8 cellular contexts compared by ENCODE assay signal in genomic region chr14:24189059-24189375, GRCh38. TPM values are rescaled to one million over a fixed set of nuclear protein-coding genes. Genes with fewer than 3 reads are reported as not detected.
DNase-seq lines count a peak whose midpoint lies in the region; ATAC-seq and TF ChIP-seq lines count a peak whose summit lies in the region.

No MANE protein-coding gene starts in this region.

- H3K27ac ChIP-seq in left ventricle myocardium inferior (replicated peaks): peak overlapping the region; percentile 77

- intact Hi-C loops in left ventricle myocardium inferior (cut with micrococcal nuclease): no loop called here
- intact Hi-C loops in Right ventricle myocardium superior (cut with DNase I): no loop called here

- peak overlapping the region; percentile 93 for H3K27ac Mint-ChIP-seq in mesothelial cell of epicardium

- H3K4me3 Mint-ChIP-seq in mesothelial cell of epicardium: peak overlapping the region; percentile 87

- H3K4me3 ChIP-seq in left ventricle myocardium inferior (peak overlapping the region; percentile 83), astrocyte of the cerebellum (ENCODE audit: low read depth, low read length) (peak overlapping the region; percentile 73)

- peaks cover 20% of the 10 kb centered on the region for H3K36me3 Mint-ChIP-seq in mesothelial cell of epicardium

- DNase-seq in left ventricle myocardium inferior: no peak
- DNase-seq in Right ventricle myocardium superior: no peak
- no peak for DNase-seq in astrocyte of the cerebellum (ENCODE audit: low read depth)
- DNase-seq in mesothelial cell of epicardium (ENCODE audit: low spot score in 2 of 2, unreplicated experiment in 2 of 2): no peak
- DNase-seq in central memory CD4-positive, alpha-beta T cell: no peak
- no peak for DNase-seq in NCI-H1436 (lab: John Stamatoyannopoulos, UW)
- DNase-seq in effector CD8-positive, alpha-beta T cell (lab: John Stamatoyannopoulos, UW): no peak

- in situ Hi-C loops in astrocyte of the cerebellum (cut with HindIII; ENCODE audit: low sequenced_read_pairs): no loop called here

- H3K4me1 Mint-ChIP-seq in mesothelial cell of epicardium: peaks cover 19% of the 10 kb centered on the region

- peaks cover 22% of the 10 kb centered on the region for H3K4me1 ChIP-seq in left ventricle myocardium inferior

- TF ChIP-seq CTCF in left ventricle myocardium inferior (IDR thresholded peaks at IDR 0.05; ENCODE audit: borderline replicate concordance): no peak
- TF ChIP-seq CTCF in astrocyte of the cerebellum (IDR thresholded peaks at IDR 0.05; ENCODE audit: low read depth, low read length, missing control alignments): no peak
- no peak for TF ChIP-seq CTCF in mesothelial cell of epicardium (IDR thresholded peaks at IDR 0.05; ENCODE audit: unreplicated experiment)

- peaks cover 66% of the 10 kb centered on the region for H3K36me3 ChIP-seq in left ventricle myocardium inferior

- H3K27me3 ChIP-seq in left ventricle myocardium inferior (ENCODE audit: low read depth): no peaks in the 10 kb centered on the region

- no peaks in the 10 kb centered on the region for H3K9me3 Mint-ChIP-seq in mesothelial cell of epicardium

- no peaks in the 10 kb centered on the region for H3K27me3 Mint-ChIP-seq in mesothelial cell of epicardium (ENCODE audit: low read depth)

- ATAC-seq in Right ventricle myocardium superior (ENCODE audit: poor library complexity): no peak
- no peak for ATAC-seq in HG03432 (IDR thresholded peaks at IDR 0.05; ENCODE audit: unreplicated experiment)

- no peaks in the 10 kb centered on the region for H3K9me3 ChIP-seq in left ventricle myocardium inferior (replicated peaks)

RNA-seq across cellular contexts. Expression of gene IPO4, which starts 0.4 kb away (rescaled TPM):
- 13.3 TPM for total RNA-seq in left ventricle myocardium inferior
- 10.5 TPM for total RNA-seq in Right ventricle myocardium superior
- 38.4 to 43.2 TPM (median 39.3 TPM) in 3 replicates for total RNA-seq in mesothelial cell of epicardium

RNA-seq across cellular contexts. Expression of gene TM9SF1, which starts 6.2 kb away (rescaled TPM):
- 22.2 TPM for total RNA-seq in left ventricle myocardium inferior
- total RNA-seq in Right ventricle myocardium superior: 19.2 TPM
- 44.9 to 45.8 TPM (median 45.7 TPM) in 3 replicates for total RNA-seq in mesothelial cell of epicardium

RNA-seq across cellular contexts. Expression of gene TSSK4, which starts 16.5 kb away (rescaled TPM):
- not detected for total RNA-seq in left ventricle myocardium inferior
- total RNA-seq in Right ventricle myocardium superior: not detected
- total RNA-seq in mesothelial cell of epicardium: 0.29 to 0.49 TPM (median 0.31 TPM) in 3 replicates

RNA-seq across cellular contexts. Expression of gene REC8, which starts 17.1 kb away (rescaled TPM):
- total RNA-seq in left ventricle myocardium inferior: 1.6 TPM
- total RNA-seq in Right ventricle myocardium superior: 1.7 TPM
- total RNA-seq in mesothelial cell of epicardium: 465 to 486 TPM (median 484 TPM) in 3 replicates

RNA-seq across cellular contexts. Expression of gene CHMP4A, which starts 24.3 kb away (rescaled TPM):
- 33.1 TPM for total RNA-seq in left ventricle myocardium inferior
- total RNA-seq in Right ventricle myocardium superior: 26.6 TPM
- total RNA-seq in mesothelial cell of epicardium: 38.4 to 48.0 TPM (median 44.7 TPM) in 3 replicates
